Comparison of ENCODE assay signal across 13 cellular contexts in the genomic region with DNA sequence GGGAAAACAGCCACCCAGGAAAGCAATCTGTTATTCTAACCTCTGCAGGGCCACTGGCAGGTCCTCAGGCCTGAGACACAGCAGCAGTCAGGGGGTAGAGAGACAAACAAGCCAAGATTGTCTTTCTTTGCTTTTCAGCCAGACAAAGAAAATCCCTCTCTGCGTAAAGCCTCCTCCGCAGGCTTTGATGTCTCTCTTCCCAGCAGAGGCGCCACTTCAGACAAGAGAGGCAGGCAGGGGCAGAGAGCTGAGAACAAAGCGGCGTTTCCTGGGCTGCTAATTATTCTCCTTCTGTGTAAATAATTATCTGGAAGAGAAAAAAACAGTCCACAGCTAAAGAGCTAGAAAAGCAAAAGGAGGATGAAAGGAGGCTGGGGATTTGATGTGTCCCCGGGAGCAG.
DNase-seq lines count a peak whose midpoint lies in the region; ATAC-seq and TF ChIP-seq lines count a peak whose summit lies in the region.
"Had no signal": no experiment of that assay in that cellular context is flagged by ENCODE, and none has a peak within 500 bp of the region (broad histone marks: within the 10 kb centered on the region; RNA-seq: fewer than 3 reads in every experiment).

No MANE protein-coding gene starts in this region.

- peaks cover 33% of the 10 kb centered on the region for H3K4me1 ChIP-seq in HUES48 (ENCODE audit: control insufficient read depth, insufficient read depth, low read length)
- peaks cover 42% of the 10 kb centered on the region for H3K4me1 ChIP-seq in neural progenitor cell

- no peak for ATAC-seq in HG03565 (IDR thresholded peaks at IDR 0.05; ENCODE audit: unreplicated experiment)
- ATAC-seq in GM19328 (IDR thresholded peaks at IDR 0.05; ENCODE audit: unreplicated experiment) = no peak
- ATAC-seq: naive thymus-derived CD4-positive, alpha-beta T cell; stimulated activated naive B cell treated with anti-CD40 and anti-IgM and Interleukin-4, amounts not matched to agents 10 μg/mL and 1 μg/mL and 100 μg/mL, for 72 hours had no signal

- peak overlapping the region; percentile 76 for H3K4me3 Mint-ChIP-seq in neural progenitor cell
- H3K4me3 Mint-ChIP-seq: CD8-positive, alpha-beta memory T cell; naive thymus-derived CD4-positive, alpha-beta T cell; stimulated activated naive B cell treated with anti-CD40 and anti-IgM and Interleukin-4, amounts not matched to agents 10 μg/mL and 1 μg/mL and 100 μg/mL, for 72 hours had no signal

- peaks cover 37% of the 10 kb centered on the region for H3F3A ChIP-seq in neural progenitor cell (ENCODE audit: low read depth)

- H3K9me3 ChIP-seq in HUES48 (ENCODE audit: control insufficient read depth, insufficient read depth, low read length) = no peaks in the 10 kb centered on the region
- H3K9me3 ChIP-seq in neural progenitor cell (ENCODE audit: low read depth) = no peaks in the 10 kb centered on the region

- peaks cover 53% of the 10 kb centered on the region for H3K4me1 Mint-ChIP-seq in neural progenitor cell
- H3K4me1 Mint-ChIP-seq: CD8-positive, alpha-beta memory T cell; naive thymus-derived CD4-positive, alpha-beta T cell; stimulated activated naive B cell treated with anti-CD40 and anti-IgM and Interleukin-4, amounts not matched to agents 10 μg/mL and 1 μg/mL and 100 μg/mL, for 72 hours had no signal

- peak overlapping the region; percentile 62 for H3K4me2 ChIP-seq in neural progenitor cell

- TF ChIP-seq CTCF in neural progenitor cell (IDR thresholded peaks at IDR 0.05) = peak; percentile 42

- H3K4me3 ChIP-seq in HUES48 (ENCODE audit: low read depth, low read length) (no peak overlapping the region), neural progenitor cell (peak overlapping the region; percentile 8)

- H3K27ac ChIP-seq in HUES48 (ENCODE audit: low read depth, low read length) (peak overlapping the region; percentile 94), cingulate gyrus (ENCODE audit: low read depth, low read length) (peak overlapping the region; percentile 49), neural progenitor cell (peak overlapping the region; percentile 88)
- H3K27ac ChIP-seq: RWPE1 had no signal

- H3K36me3 ChIP-seq in HUES48 (ENCODE audit: control insufficient read depth, insufficient read depth, low read length) = no peaks in the 10 kb centered on the region
- no peaks in the 10 kb centered on the region for H3K36me3 ChIP-seq in neural progenitor cell

- peaks cover 3% of the 10 kb centered on the region for H4K20me1 ChIP-seq in neural progenitor cell (ENCODE audit: low read depth)

- H3K9ac ChIP-seq in HUES48 (ENCODE audit: low read depth, low read length) (no peak overlapping the region), neural progenitor cell (no peak overlapping the region)

- peaks cover 3% of the 10 kb centered on the region for H3K27me3 Mint-ChIP-seq in neural progenitor cell (ENCODE audit: insufficient read depth, low read depth)

- peak overlapping the region; percentile 99 for H3K27ac Mint-ChIP-seq in neural progenitor cell
- H3K27ac Mint-ChIP-seq: CD8-positive, alpha-beta memory T cell; naive thymus-derived CD4-positive, alpha-beta T cell; stimulated activated naive B cell treated with anti-CD40 and anti-IgM and Interleukin-4, amounts not matched to agents 10 μg/mL and 1 μg/mL and 100 μg/mL, for 72 hours had no signal

- H2AFZ ChIP-seq in neural progenitor cell (replicated peaks) = no peak overlapping the region

- no peaks in the 10 kb centered on the region for H3K36me3 Mint-ChIP-seq in neural progenitor cell
- H3K36me3 Mint-ChIP-seq: CD8-positive, alpha-beta memory T cell; naive thymus-derived CD4-positive, alpha-beta T cell; stimulated activated naive B cell treated with anti-CD40 and anti-IgM and Interleukin-4, amounts not matched to agents 10 μg/mL and 1 μg/mL and 100 μg/mL, for 72 hours had no signal

- no peaks in the 10 kb centered on the region for H3K79me2 ChIP-seq in neural progenitor cell (ENCODE audit: low read depth)

- peaks cover 7% of the 10 kb centered on the region for H3K9me3 Mint-ChIP-seq in neural progenitor cell
- H3K9me3 Mint-ChIP-seq: CD8-positive, alpha-beta memory T cell; naive thymus-derived CD4-positive, alpha-beta T cell; stimulated activated naive B cell treated with anti-CD40 and anti-IgM and Interleukin-4, amounts not matched to agents 10 μg/mL and 1 μg/mL and 100 μg/mL, for 72 hours had no signal

- peaks cover 13% of the 10 kb centered on the region; the same call in 1 of the 2 replicates for H3K27me3 ChIP-seq in HUES48 (ENCODE audit: control insufficient read depth, insufficient read depth, low read length)
- H3K27me3 ChIP-seq in neural progenitor cell = no peaks in the 10 kb centered on the region

- DNase-seq in NCI-H2081 (lab: John Stamatoyannopoulos, UW) (peak; percentile 79 to 83), neural progenitor cell (ENCODE audit: low spot score) (peak; percentile 97), NOMO-1 (lab: John Stamatoyannopoulos, UW; ENCODE audit: unreplicated experiment in 2 of 2) (no peak), SIG-M5 (lab: John Stamatoyannopoulos, UW) (no peak)
- DNase-seq: activated T-cell treated with anti-CD3 and anti-CD28 coated beads, Interleukin-2, amount 50 U/mL, for 1 hour; CD8-positive, alpha-beta memory T cell; naive thymus-derived CD4-positive, alpha-beta T cell; stimulated activated naive B cell treated with anti-CD40 and anti-IgM and Interleukin-4, amounts not matched to agents 10 μg/mL and 1 μg/mL and 100 μg/mL, for 72 hours had no signal

Comparison
In these comparisons a context has a peak if more than half of its experiments do, and no peak if none do; other contexts are left out.
1. DNase-seq: peak in NCI-H2081 (2 of 2) and neural progenitor cell (single experiment); none in NOMO-1 (0 of 2) and SIG-M5 (single experiment).
2. Peak in every context shown above with its lines, with median percentiles within 50 percentile points of each other: H3K27ac ChIP-seq.